ENCODE assay signal across 8 cellular contexts in the genomic region with DNA sequence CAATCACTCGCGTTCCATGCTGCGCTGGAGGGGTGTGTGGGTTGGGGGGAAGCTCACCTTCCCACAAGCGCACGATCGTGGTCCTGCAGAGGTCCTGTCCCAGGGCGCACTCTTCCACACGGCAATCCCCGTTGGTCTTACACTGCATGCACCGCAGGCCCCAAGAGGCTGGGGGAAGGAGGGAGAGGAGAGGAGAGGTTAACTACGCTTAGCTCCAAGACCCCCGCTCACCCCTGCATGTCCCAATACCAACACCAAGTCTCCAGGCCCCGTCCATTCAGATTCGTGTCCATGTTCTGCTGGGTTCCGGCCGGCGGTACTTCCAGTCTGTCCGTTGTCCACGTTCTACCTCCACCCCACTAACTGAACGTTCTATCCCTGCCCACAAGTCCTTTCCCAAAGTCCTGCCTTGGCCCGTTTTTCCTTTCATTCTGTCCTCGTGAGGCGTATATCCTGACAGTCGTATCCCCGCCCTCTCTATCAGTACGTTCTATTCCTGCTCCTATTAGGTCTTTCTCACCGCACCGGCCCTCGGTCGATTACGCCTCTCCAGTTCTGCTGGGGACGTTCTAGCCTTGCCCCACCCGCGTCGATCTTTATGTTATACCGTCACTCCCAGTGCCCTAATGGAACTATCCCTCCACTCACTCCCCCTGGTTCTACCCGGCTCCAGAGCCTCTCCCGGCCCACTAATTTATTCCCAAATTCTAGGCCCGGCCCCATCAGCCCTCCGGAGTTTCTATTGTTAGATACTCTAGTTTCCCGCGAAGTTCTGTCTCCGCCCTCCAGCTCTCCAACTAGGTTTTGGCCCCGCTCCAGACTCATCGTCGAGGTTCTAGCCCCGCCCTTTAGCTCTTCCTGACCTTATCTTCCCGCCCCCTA. TPM values are rescaled to one million over a fixed set of nuclear protein-coding genes. Genes with fewer than 3 reads are reported as not detected.
DNase-seq lines count a peak whose midpoint lies in the region; ATAC-seq and TF ChIP-seq lines count a peak whose summit lies in the region.

No MANE protein-coding gene starts in this region.

- H3K27ac ChIP-seq in heart left ventricle: peak overlapping the region in 8 of 12 donors; percentile 26 to 94 (median 79)
- H3K27ac ChIP-seq in psoas muscle: no peak overlapping the region

- peaks cover 12% of the 10 kb centered on the region for H3K27me3 Mint-ChIP-seq in activated CD8-positive, alpha-beta memory T cell treated with anti-CD3 and anti-CD28 coated beads, Interleukin-2, amount 10 ng/mL, durations not matched to agents 7 days and 5 days
- peaks cover 10% of the 10 kb centered on the region for H3K27me3 Mint-ChIP-seq in activated CD4-positive, alpha-beta memory T cell treated with anti-CD3 and anti-CD28 coated beads, Interleukin-2, amount 10 ng/mL, durations not matched to agents 7 days and 5 days

- no peaks in the 10 kb centered on the region for H3K9me3 Mint-ChIP-seq in activated CD8-positive, alpha-beta memory T cell treated with anti-CD3 and anti-CD28 coated beads, Interleukin-2, amount 10 ng/mL, durations not matched to agents 7 days and 5 days (ENCODE audit: low read depth)
- no peaks in the 10 kb centered on the region for H3K9me3 Mint-ChIP-seq in activated CD4-positive, alpha-beta memory T cell treated with anti-CD3 and anti-CD28 coated beads, Interleukin-2, amount 10 ng/mL, durations not matched to agents 7 days and 5 days

- peaks cover 22% of the 10 kb centered on the region for H3K36me3 Mint-ChIP-seq in activated CD8-positive, alpha-beta memory T cell treated with anti-CD3 and anti-CD28 coated beads, Interleukin-2, amount 10 ng/mL, durations not matched to agents 7 days and 5 days
- H3K36me3 Mint-ChIP-seq in activated CD4-positive, alpha-beta memory T cell treated with anti-CD3 and anti-CD28 coated beads, Interleukin-2, amount 10 ng/mL, durations not matched to agents 7 days and 5 days (ENCODE audit: low read depth): peaks cover 43% of the 10 kb centered on the region

- H3K27me3 ChIP-seq in heart left ventricle (no peaks in the 10 kb centered on the region), psoas muscle (ENCODE audit: insufficient read depth in 3 of 3, low read length in 2 of 3) (peaks cover 0 to 53% (median 6%) of the 10 kb centered on the region in 3 donors)

- intact Hi-C loops in heart left ventricle (cut with DNase I): loop anchor here in 3 of 10 donors (1.0 to 10.0 kb wide), 7 partner anchors 33 to 134 kb away; partner anchors contain the start of genes ZNF575 (in 3 of the 3), IRGQ (in 1 of the 3), SMG9 (in 1 of the 3) and ZNF428 (in 1 of the 3)
- intact Hi-C loops in psoas muscle (cut with DNase I): no loop called here

- POLR2A ChIA-PET in activated CD4-positive, alpha-beta memory T cell treated with anti-CD3 and anti-CD28 coated beads, Interleukin-2, amount 10 ng/mL, durations not matched to agents 7 days and 5 days (lab: Charles Lee): interaction anchor here (0.6 to 2.8 kb wide), 13 partner anchors 8 to 1333 kb away, joined by 3 to 27 read pairs (median 3); partner anchors contain the start of genes KCNN4, PHLDB3, SMG9 and ZNF45

- H3K36me3 ChIP-seq in heart left ventricle (peaks cover 0 to 36% (median 8%) of the 10 kb centered on the region in 9 donors), psoas muscle (ENCODE audit: insufficient read depth in 1 of 2, low read depth in 1 of 2) (no peaks in the 10 kb centered on the region)

- no peak for TF ChIP-seq POLR2A in heart left ventricle (IDR thresholded peaks at IDR 0.05)

- 19 to 25% (median 23%) methylated on average over 48 of the region's 48 CpGs for WGBS in heart left ventricle, 4 donors
- WGBS in psoas muscle, 3 donors: 23 to 28% (median 26%) methylated on average over 48 of the region's 48 CpGs

- H3K27ac Mint-ChIP-seq in activated CD8-positive, alpha-beta memory T cell treated with anti-CD3 and anti-CD28 coated beads, Interleukin-2, amount 10 ng/mL, durations not matched to agents 7 days and 5 days: peak overlapping the region; percentile 85
- peak overlapping the region; percentile 29 for H3K27ac Mint-ChIP-seq in activated CD4-positive, alpha-beta memory T cell treated with anti-CD3 and anti-CD28 coated beads, Interleukin-2, amount 10 ng/mL, durations not matched to agents 7 days and 5 days

- CTCF ChIA-PET in activated CD8-positive, alpha-beta memory T cell treated with anti-CD3 and anti-CD28 coated beads, Interleukin-2, amount 10 ng/mL, durations not matched to agents 7 days and 5 days (lab: Charles Lee): interaction anchor here (0.6 to 2.9 kb wide), 30 partner anchors 8 to 235 kb away, joined by 3 to 16 read pairs (median 5); partner anchors contain the start of genes IRGC, IRGQ, KCNN4 and SMG9
- CTCF ChIA-PET in activated CD4-positive, alpha-beta memory T cell treated with anti-CD3 and anti-CD28 coated beads, Interleukin-2, amount 10 ng/mL, durations not matched to agents 7 days and 5 days (lab: Charles Lee): interaction anchor here (0.6 to 3.1 kb wide), 58 partner anchors 8 to 833 kb away, joined by 3 to 30 read pairs (median 5); partner anchors contain the start of genes IRGQ, KCNN4, SMG9 and ZNF180

- peak overlapping the region in 11 of 12 donors; percentile 19 to 83 (median 61) for H3K4me3 ChIP-seq in heart left ventricle
- H3K4me3 ChIP-seq in psoas muscle: peak overlapping the region; percentile 68

- H3K4me3 Mint-ChIP-seq in activated CD8-positive, alpha-beta memory T cell treated with anti-CD3 and anti-CD28 coated beads, Interleukin-2, amount 10 ng/mL, durations not matched to agents 7 days and 5 days: peak overlapping the region; percentile 82
- peak overlapping the region; percentile 79 for H3K4me3 Mint-ChIP-seq in activated CD4-positive, alpha-beta memory T cell treated with anti-CD3 and anti-CD28 coated beads, Interleukin-2, amount 10 ng/mL, durations not matched to agents 7 days and 5 days

- H3K9me3 ChIP-seq in heart left ventricle (no peaks in the 10 kb centered on the region), psoas muscle (no peaks in the 10 kb centered on the region)

- H3K4me1 ChIP-seq in heart left ventricle: peaks cover 0 to 79% (median 18%) of the 10 kb centered on the region in 12 donors
- H3K4me1 ChIP-seq in psoas muscle: peaks cover 4% of the 10 kb centered on the region

- DNase-seq in activated CD8-positive, alpha-beta memory T cell treated with anti-CD3 and anti-CD28 coated beads, Interleukin-2, amount 10 ng/mL, durations not matched to agents 7 days and 5 days: peak; percentile 41
- DNase-seq in activated CD8-positive, alpha-beta memory T cell treated with anti-CD3 and anti-CD28 coated beads for 24 hours: no peak
- DNase-seq in activated CD4-positive, alpha-beta memory T cell treated with anti-CD3 and anti-CD28 coated beads, Interleukin-2, amount 10 ng/mL, durations not matched to agents 7 days and 5 days: no peak
- DNase-seq in heart left ventricle (peak in 4 of 5 donors; percentile 14 to 34 (median 34)), psoas muscle (peak; percentile 15 to 54), AG08396 (ENCODE audit: low spot score) (no peak)
- DNase-seq in effector CD4-positive, alpha-beta T cell: no peak

- no peak for ATAC-seq in activated CD8-positive, alpha-beta memory T cell treated with anti-CD3 and anti-CD28 coated beads, Interleukin-2, amount 10 ng/mL, durations not matched to agents 7 days and 5 days
- ATAC-seq in heart left ventricle: peak in 1 of 4 donors; percentile 0
- ATAC-seq in psoas muscle: no peak
- ATAC-seq in HG03097 (IDR thresholded peaks at IDR 0.05; ENCODE audit: low FRiP score, unreplicated experiment): no peak

- peaks cover 40% of the 10 kb centered on the region for H3K4me1 Mint-ChIP-seq in activated CD8-positive, alpha-beta memory T cell treated with anti-CD3 and anti-CD28 coated beads, Interleukin-2, amount 10 ng/mL, durations not matched to agents 7 days and 5 days
- H3K4me1 Mint-ChIP-seq in activated CD4-positive, alpha-beta memory T cell treated with anti-CD3 and anti-CD28 coated beads, Interleukin-2, amount 10 ng/mL, durations not matched to agents 7 days and 5 days: peaks cover 54% of the 10 kb centered on the region

- TF ChIP-seq CTCF in heart left ventricle (IDR thresholded peaks at IDR 0.05) (no peak), psoas muscle (IDR thresholded peaks at IDR 0.05) (no peak)

RNA-seq across cellular contexts. Expression of gene PLAUR, which starts 2.2 kb away (rescaled TPM):
- 10 to 100 TPM; 10.3 to 10.4 TPM for total RNA-seq in activated CD8-positive, alpha-beta memory T cell treated with anti-CD3 and anti-CD28 coated beads, Interleukin-2, amount 10 ng/mL, durations not matched to agents 7 days and 5 days
- total RNA-seq in activated CD4-positive, alpha-beta memory T cell treated with anti-CD3 and anti-CD28 coated beads, Interleukin-2, amount 10 ng/mL, durations not matched to agents 7 days and 5 days: 10 to 100 TPM; 29.2 to 29.3 TPM
- total RNA-seq in heart left ventricle: 10 to 100 TPM in 2 of 9 donors, 1 to 10 TPM in 7; 2.3 to 44.1 (median 4.7) TPM
- 10 to 100 TPM in 1 of 2 donors, 1 to 10 TPM in 1; 4.0 to 17.8 TPM for polyA plus RNA-seq in heart left ventricle
- 1 to 10 TPM; 1.8 to 6.1 (median 3.9) TPM for total RNA-seq in psoas muscle
- 1 to 10 TPM; 1.0 to 9.7 (median 2.5) TPM for polyA plus RNA-seq in psoas muscle

RNA-seq across cellular contexts. Expression of gene CADM4, which starts 28.1 kb away (rescaled TPM):
- under 1 TPM; 0.09 to 0.12 TPM for total RNA-seq in activated CD8-positive, alpha-beta memory T cell treated with anti-CD3 and anti-CD28 coated beads, Interleukin-2, amount 10 ng/mL, durations not matched to agents 7 days and 5 days
- under 1 TPM; 0.43 to 0.60 TPM for total RNA-seq in activated CD4-positive, alpha-beta memory T cell treated with anti-CD3 and anti-CD28 coated beads, Interleukin-2, amount 10 ng/mL, durations not matched to agents 7 days and 5 days
- total RNA-seq in heart left ventricle: 10 to 100 TPM in 2 of 9 donors, 1 to 10 TPM in 7; 4.6 to 13.2 (median 7.8) TPM
- 10 to 100 TPM; 10.7 to 12.2 TPM for polyA plus RNA-seq in heart left ventricle
- total RNA-seq in psoas muscle: 10 to 100 TPM in 1 of 4 donors, 1 to 10 TPM in 3; 4.4 to 10.6 (median 5.0) TPM
- 1 to 10 TPM; 1.8 to 4.7 (median 3.1) TPM for polyA plus RNA-seq in psoas muscle

RNA-seq across cellular contexts. Expression of gene IRGC, which starts 48.1 kb away (rescaled TPM):
- total RNA-seq in activated CD8-positive, alpha-beta memory T cell treated with anti-CD3 and anti-CD28 coated beads, Interleukin-2, amount 10 ng/mL, durations not matched to agents 7 days and 5 days: not detected
- total RNA-seq in activated CD4-positive, alpha-beta memory T cell treated with anti-CD3 and anti-CD28 coated beads, Interleukin-2, amount 10 ng/mL, durations not matched to agents 7 days and 5 days: not detected
- total RNA-seq in heart left ventricle (not detected), psoas muscle (not detected)
- polyA plus RNA-seq in heart left ventricle (not detected), psoas muscle (not detected)

RNA-seq across cellular contexts. Expression of gene ZNF428, which starts 48.3 kb away (rescaled TPM):
- 10 to 100 TPM; 23.0 to 23.2 TPM for total RNA-seq in activated CD8-positive, alpha-beta memory T cell treated with anti-CD3 and anti-CD28 coated beads, Interleukin-2, amount 10 ng/mL, durations not matched to agents 7 days and 5 days
- total RNA-seq in activated CD4-positive, alpha-beta memory T cell treated with anti-CD3 and anti-CD28 coated beads, Interleukin-2, amount 10 ng/mL, durations not matched to agents 7 days and 5 days: 10 to 100 TPM; 19.7 to 20.6 TPM
- total RNA-seq in heart left ventricle (10 to 100 TPM; 25.1 to 40.4 (median 31.3) TPM), psoas muscle (10 to 100 TPM; 17.2 to 39.0 (median 28.0) TPM)
- polyA plus RNA-seq in heart left ventricle (10 to 100 TPM; 29.5 to 64.5 TPM), psoas muscle (10 to 100 TPM; 12.4 to 33.5 (median 27.5) TPM)

RNA-seq across cellular contexts. Expression of gene SRRM5, which starts 55.9 kb away (rescaled TPM):
- total RNA-seq in activated CD8-positive, alpha-beta memory T cell treated with anti-CD3 and anti-CD28 coated beads, Interleukin-2, amount 10 ng/mL, durations not matched to agents 7 days and 5 days: under 1 TPM; 0.37 to 0.79 TPM
- under 1 TPM; 0.28 to 0.45 TPM for total RNA-seq in activated CD4-positive, alpha-beta memory T cell treated with anti-CD3 and anti-CD28 coated beads, Interleukin-2, amount 10 ng/mL, durations not matched to agents 7 days and 5 days
- total RNA-seq in heart left ventricle (under 1 TPM in 7 of 9 donors, not detected in 2; 0.07 to 0.35 (median 0.16) TPM), psoas muscle (under 1 TPM in 3 of 4 donors, not detected in 1; 0.12 to 0.34 (median 0.19) TPM)
- polyA plus RNA-seq in heart left ventricle (under 1 TPM; 0.15 to 0.80 TPM), psoas muscle (1 to 10 TPM in 1 of 3 donors, under 1 TPM in 2; 0.10 to 1.1 (median 0.52) TPM)

Comparison
In these comparisons a context has a peak if more than half of its experiments do, and no peak if none do; other contexts are left out.
1. DNase-seq: peak in activated CD8-positive, alpha-beta memory T cell treated with anti-CD3 and anti-CD28 coated beads, Interleukin-2, amount 10 ng/mL, durations not matched to agents 7 days and 5 days (single experiment), heart left ventricle (4 of 5) and psoas muscle (2 of 2); none in activated CD8-positive, alpha-beta memory T cell treated with anti-CD3 and anti-CD28 coated beads for 24 hours (single experiment), activated CD4-positive, alpha-beta memory T cell treated with anti-CD3 and anti-CD28 coated beads, Interleukin-2, amount 10 ng/mL, durations not matched to agents 7 days and 5 days (single experiment), effector CD4-positive, alpha-beta T cell (single experiment) and AG08396 (single experiment).